In genomic region chr9:127123239-127123935, GRCh38 we compare ENCODE assay signal across 1 cellular context.
TF ChIP-seq lines count a peak whose summit lies in the region.

No MANE protein-coding gene starts in this region.

TF ChIP-seq in GM23338, 12 proteins besides CTCF, POLR2A, EP300 and RAD21 (continued from another document):
- TF ChIP-seq ZNF462 (CRISPR knock-in tag; IDR thresholded peaks at IDR 0.05): no peak
- no peak for TF ChIP-seq EZH2 (IDR thresholded peaks at IDR 0.05; ENCODE audit: low read depth, unreplicated experiment)
- no peak for TF ChIP-seq STAT1 (IDR thresholded peaks at IDR 0.05; ENCODE audit: unreplicated experiment)
- no peak for TF ChIP-seq NANOG (IDR thresholded peaks at IDR 0.05; ENCODE audit: borderline replicate concordance)
- TF ChIP-seq CREB1 (CRISPR knock-in tag; IDR thresholded peaks at IDR 0.05; ENCODE audit: low read depth): no peak
- TF ChIP-seq POLR2AphosphoS5 (IDR thresholded peaks at IDR 0.05; ENCODE audit: low read depth): no peak
- TF ChIP-seq EZH2phosphoT487 (IDR thresholded peaks at IDR 0.05; ENCODE audit: unreplicated experiment): no peak
- no peak for TF ChIP-seq ZNF114 (CRISPR knock-in tag; IDR thresholded peaks at IDR 0.05)
